In genomic region chr6:125779924-125780539, GRCh38 we compare ENCODE assay signal across 1 cellular context.
A peak's percentile ranks its signal among the peaks of the same experiment; 100 is the strongest.
TF ChIP-seq lines count a peak whose summit lies in the region.

No MANE protein-coding gene starts in this region.

TF ChIP-seq in K562, 482 proteins besides CTCF, POLR2A, EP300 and RAD21 (continued from another document and continues in another):
- TF ChIP-seq TAF1 (IDR thresholded peaks at IDR 0.05; ENCODE audit: control insufficient read depth, extremely low read depth, insufficient read depth, low read length, severe bottlenecking): no peak
- TF ChIP-seq ZNF384 (IDR thresholded peaks at IDR 0.05; ENCODE audit: low read depth, low read length): no peak; the same call in 1 of the 2 replicates
- TF ChIP-seq ZNF507 (tag; conservative IDR thresholded peaks at IDR 0.05): no peak
- no peak for TF ChIP-seq MYNN (IDR thresholded peaks at IDR 0.05)
- TF ChIP-seq MYNN (CRISPR knock-in tag; IDR thresholded peaks at IDR 0.05): no peak
- TF ChIP-seq YBX1 (IDR thresholded peaks at IDR 0.05): no peak
- no peak for TF ChIP-seq E4F1 (CRISPR knock-in tag; IDR thresholded peaks at IDR 0.05; ENCODE audit: borderline replicate concordance)
- TF ChIP-seq BMI1 (IDR thresholded peaks at IDR 0.05; ENCODE audit: low read length): no peak
- TF ChIP-seq FOXP4 (CRISPR knock-in tag; IDR thresholded peaks at IDR 0.05; ENCODE audit: borderline replicate concordance): no peak
- peak; percentile 40; the same call in 1 of the 2 replicates for TF ChIP-seq CREM (IDR thresholded peaks at IDR 0.05; ENCODE audit: low read depth)
- TF ChIP-seq ZNF121 (CRISPR knock-in tag; conservative IDR thresholded peaks at IDR 0.05): no peak
- no peak for TF ChIP-seq CAMTA2 (CRISPR knock-in tag; conservative IDR thresholded peaks at IDR 0.05)
- no peak for TF ChIP-seq ESRRB (CRISPR knock-in tag; IDR thresholded peaks at IDR 0.05; ENCODE audit: borderline replicate concordance)
- no peak for TF ChIP-seq DDX20 (tag; IDR thresholded peaks at IDR 0.05; ENCODE audit: low read depth)
- no peak for TF ChIP-seq NCOA6 (IDR thresholded peaks at IDR 0.05)
- no peak for TF ChIP-seq DMBX1 (CRISPR knock-in tag; IDR thresholded peaks at IDR 0.05; ENCODE audit: borderline replicate concordance)
- TF ChIP-seq HMG20B (CRISPR knock-in tag; IDR thresholded peaks at IDR 0.05): no peak
- TF ChIP-seq ZNF324 (CRISPR knock-in tag; IDR thresholded peaks at IDR 0.05): no peak
- no peak for TF ChIP-seq CLOCK (CRISPR knock-in tag; IDR thresholded peaks at IDR 0.05; ENCODE audit: borderline replicate concordance)
- TF ChIP-seq POLR3A (IDR thresholded peaks at IDR 0.05; ENCODE audit: borderline replicate concordance, extremely low read depth, insufficient read depth, insufficient read length): peak; percentile 96
- TF ChIP-seq MEIS2 (IDR thresholded peaks at IDR 0.05; ENCODE audit: partially characterized antibody): no peak
- no peak for TF ChIP-seq HNRNPUL1 (IDR thresholded peaks at IDR 0.05; ENCODE audit: low read length)
- TF ChIP-seq KLF10 (CRISPR knock-in tag; IDR thresholded peaks at IDR 0.05): no peak
- TF ChIP-seq SRF (CRISPR knock-in tag; IDR thresholded peaks at IDR 0.05): peak in 1 of 2 experiments; percentile 65; a peak in 1 of 4 replicates
- peak; percentile 98 for TF ChIP-seq BRD9 (IDR thresholded peaks at IDR 0.05; ENCODE audit: low read depth, partially characterized antibody)
- peak; percentile 50; the same call in 1 of the 2 replicates for TF ChIP-seq GATAD2B (IDR thresholded peaks at IDR 0.05; ENCODE audit: borderline replicate concordance)
- no peak for TF ChIP-seq MBD1 (CRISPR knock-in tag; IDR thresholded peaks at IDR 0.05)
- TF ChIP-seq SNRNP70 (optimal IDR thresholded peaks at IDR 0.05; ENCODE audit: low read depth, low read length): no peak
- TF ChIP-seq NCOA2 (IDR thresholded peaks at IDR 0.05; ENCODE audit: partially characterized antibody in 2 of 2): peak in 1 of 2 experiments; percentile 84
- peak in 1 of 3 experiments; percentile 42; a peak in 2 of 6 replicates for TF ChIP-seq ZBTB11 (CRISPR knock-in tag; IDR thresholded peaks at IDR 0.05)
- no peak for TF ChIP-seq TFAM (CRISPR knock-in tag; conservative IDR thresholded peaks at IDR 0.05)
- no peak for TF ChIP-seq TGIF2 (CRISPR knock-in tag; IDR thresholded peaks at IDR 0.05)
- TF ChIP-seq ZNF143 (CRISPR knock-in tag; IDR thresholded peaks at IDR 0.05): no peak
- TF ChIP-seq ZNF280A (IDR thresholded peaks at IDR 0.05; ENCODE audit: low read depth, partially characterized antibody): no peak
- no peak for TF ChIP-seq ZNF140 (CRISPR knock-in tag; IDR thresholded peaks at IDR 0.05)
- TF ChIP-seq SMAD2 (IDR thresholded peaks at IDR 0.05; ENCODE audit: low read depth, low read length): no peak
- no peak for TF ChIP-seq TCF7L2 (IDR thresholded peaks at IDR 0.05; ENCODE audit: low read depth, low read length)
- no peak for TF ChIP-seq ZBTB26 (CRISPR knock-in tag; IDR thresholded peaks at IDR 0.05)
- no peak for TF ChIP-seq MTA3 (IDR thresholded peaks at IDR 0.05; ENCODE audit: borderline replicate concordance)
- TF ChIP-seq ZBTB1 (CRISPR knock-in tag; IDR thresholded peaks at IDR 0.05; ENCODE audit: borderline replicate concordance, low read depth): no peak
- TF ChIP-seq MBD2 (IDR thresholded peaks at IDR 0.05; ENCODE audit: borderline replicate concordance, low read depth): no peak
- no peak; the same call in 1 of the 2 replicates for TF ChIP-seq ZNF766 (CRISPR knock-in tag; conservative IDR thresholded peaks at IDR 0.05)
- peak; percentile 73 to 89; a peak in 3 of 4 replicates for TF ChIP-seq ARNT (IDR thresholded peaks at IDR 0.05)
- no peak for TF ChIP-seq ZNF740 (CRISPR knock-in tag; IDR thresholded peaks at IDR 0.05)
- no peak for TF ChIP-seq ZNF740 (tag; IDR thresholded peaks at IDR 0.05)
- TF ChIP-seq ZNF449 (CRISPR knock-in tag; IDR thresholded peaks at IDR 0.05): no peak
- no peak for TF ChIP-seq ZNF311 (CRISPR knock-in tag; IDR thresholded peaks at IDR 0.05)
- TF ChIP-seq FOS (IDR thresholded peaks at IDR 0.05; ENCODE audit: extremely low read depth, insufficient read length): no peak
- TF ChIP-seq ZBTB17 (CRISPR knock-in tag; IDR thresholded peaks at IDR 0.05): no peak
- TF ChIP-seq CHD2 (IDR thresholded peaks at IDR 0.05; ENCODE audit: low read depth, low read length): peak; percentile 55; the same call in 1 of the 2 replicates
- TF ChIP-seq TCF7 (IDR thresholded peaks at IDR 0.05; ENCODE audit: borderline replicate concordance): no peak
- TF ChIP-seq FUS (optimal IDR thresholded peaks at IDR 0.05; ENCODE audit: low read depth, low read length): no peak
